In the genomic region with DNA sequence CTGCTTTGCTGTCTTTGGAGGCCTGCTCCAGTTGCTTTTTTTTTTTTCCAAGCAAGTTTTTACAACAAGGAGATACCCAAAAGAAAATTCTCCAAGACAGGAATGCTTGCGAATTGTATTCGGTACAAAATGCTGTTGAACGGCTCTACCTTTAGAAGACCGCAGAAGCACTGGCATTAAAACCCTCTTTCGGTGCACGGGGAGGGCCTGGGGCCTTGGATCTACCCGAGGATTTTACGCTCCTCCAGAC, we compare ENCODE assay signal across 8 cellular contexts. TPM values are rescaled to one million over a fixed set of nuclear protein-coding genes. Genes with fewer than 3 reads are reported as not detected.
A peak's percentile ranks its signal among the peaks of the same experiment; 100 is the strongest.
DNase-seq lines count a peak whose midpoint lies in the region; ATAC-seq and TF ChIP-seq lines count a peak whose summit lies in the region.

No MANE protein-coding gene starts in this region.

- no peak for TF ChIP-seq EP300 in ovary (IDR thresholded peaks at IDR 0.05)

- ATAC-seq in DND-41 (ENCODE audit: insufficient read depth, low read depth): no peak
- ATAC-seq in Panc1: peak; percentile 55; the same call in 1 of the 2 replicates

- H3K36me3 ChIP-seq in DND-41 (ENCODE audit: insufficient read depth, low read length) (peaks cover 12% of the 10 kb centered on the region), Panc1 (ENCODE audit: control insufficient read depth, insufficient read depth, low read length) (peaks cover 9% of the 10 kb centered on the region; the same call in 1 of the 2 replicates), ovary (no peaks in the 10 kb centered on the region)

- no peak for TF ChIP-seq POLR2A in ovary (IDR thresholded peaks at IDR 0.05)

- peak overlapping the region; percentile 97; the same call in 1 of the 2 replicates for H2AFZ ChIP-seq in DND-41 (ENCODE audit: low read depth, low read length)

- peak overlapping the region; percentile 97 for H3K9ac ChIP-seq in DND-41 (ENCODE audit: low read depth, low read length)

- H3K79me2 ChIP-seq in DND-41 (ENCODE audit: insufficient read depth, low read length): peaks cover 46% of the 10 kb centered on the region

- H3K9me3 ChIP-seq in DND-41 (ENCODE audit: insufficient read depth, low read length, severe bottlenecking): no peaks in the 10 kb centered on the region
- no peaks in the 10 kb centered on the region for H3K9me3 ChIP-seq in Panc1 (ENCODE audit: control insufficient read depth, insufficient read depth, low read depth, low read length)
- H3K9me3 ChIP-seq in ovary: no peaks in the 10 kb centered on the region

- WGBS in ovary, 3 donors: 21 to 30% (median 25%) methylated on average over 8 of the region's 8 CpGs

- H3K4me3 ChIP-seq in DND-41 (ENCODE audit: low read depth in 1 of 2, low read length in 2 of 2) (peak overlapping the region in 1 of 2 experiments; percentile 97; a peak in 3 of 4 replicates), Panc1 (ENCODE audit: low read depth in 2 of 2, low read length in 2 of 2) (peak overlapping the region; percentile 79 to 87), epithelial cell of esophagus (ENCODE audit: low read length) (peak overlapping the region; percentile 86), ovary (peak overlapping the region; percentile 95)

- in situ Hi-C loops in Panc1 (cut with HindIII; ENCODE audit: low pct_unique_long_range_greater_than_20kb, low sequenced_read_pairs): no loop called here

- CTCF ChIA-PET in Panc1 (lab: Charles Lee): no interaction called here

- peak overlapping the region; percentile 98 for H3K4me2 ChIP-seq in DND-41 (ENCODE audit: insufficient read depth, low read length)

- H3K27ac ChIP-seq in DND-41 (ENCODE audit: low read length) (no peak overlapping the region; the same call in 1 of the 2 replicates), Panc1 (ENCODE audit: low read length) (no peak overlapping the region), ovary (peak overlapping the region in 1 of 2 donors; percentile 83)

- no peak for TF ChIP-seq CTCF in DND-41 (IDR thresholded peaks at IDR 0.05; ENCODE audit: borderline replicate concordance, extremely low read depth, low read length, poor library complexity, severe bottlenecking)
- TF ChIP-seq CTCF in Panc1 (IDR thresholded peaks at IDR 0.05): no peak
- no peak for TF ChIP-seq CTCF in epithelial cell of esophagus (IDR thresholded peaks at IDR 0.05; ENCODE audit: insufficient read depth, low read depth, low read length, missing control alignments)
- no peak for TF ChIP-seq CTCF in ovary (IDR thresholded peaks at IDR 0.05)

- peaks cover 35% of the 10 kb centered on the region for H3K4me1 ChIP-seq in DND-41 (ENCODE audit: insufficient read depth, low read length)
- H3K4me1 ChIP-seq in Panc1 (ENCODE audit: control insufficient read depth, insufficient read depth, low read length): peaks cover 3% of the 10 kb centered on the region
- peaks cover 4% of the 10 kb centered on the region for H3K4me1 ChIP-seq in ovary (ENCODE audit: insufficient read depth)

- intact Hi-C loops in Panc1 (cut with micrococcal nuclease; ENCODE audit: unreplicated experiment) (no loop called here), ovary (cut with DNase I) (loop anchor here in 1 of 4 donors (5.0 kb wide), 1 partner anchor 46 kb away; no protein-coding TSS in a partner anchor)

- peaks cover 20% of the 10 kb centered on the region; the same call in 1 of the 2 replicates for H4K20me1 ChIP-seq in DND-41 (ENCODE audit: insufficient read depth, low read length)

- POLR2A ChIA-PET in Panc1 (lab: Charles Lee): no interaction called here

- BruUV-seq in Panc1 (replicated peaks; lab: Mats Ljungman, UMichigan): no TSS peak

- H3K27me3 ChIP-seq in DND-41 (ENCODE audit: insufficient read depth, low read length, poor library complexity): no peaks in the 10 kb centered on the region
- no peaks in the 10 kb centered on the region for H3K27me3 ChIP-seq in Panc1 (ENCODE audit: control insufficient read depth, insufficient read depth, low read length)
- H3K27me3 ChIP-seq in ovary: no peaks in the 10 kb centered on the region

- DNase-seq in DND-41: no peak
- DNase-seq in Panc1 (ENCODE audit: low read depth, low spot score): no peak
- DNase-seq in epithelial cell of esophagus (ENCODE audit: low read depth): no peak
- DNase-seq in ovary: no peak
- DNase-seq in NCI-H1105 treated with DMSO at 0.1 percent for 48 hours (lab: John Stamatoyannopoulos, UW): no peak
- DNase-seq in medulla oblongata (ENCODE audit: extremely low spot score): no peak
- no peak for DNase-seq in putamen (ENCODE audit: low spot score)
- DNase-seq in D341Med (ENCODE audit: low spot score): no peak

RNA-seq across cellular contexts. Expression of a gene that starts 1.3 kb away (rescaled TPM):
- total RNA-seq in Panc1 (2021; ENCODE audit: unreplicated experiment) (15.0 TPM), ovary (10 to 100 TPM; 45.3 to 72.8 (median 58.3) TPM)
- polyA plus RNA-seq in Panc1 (2012; ENCODE audit: insufficient read length): 2.9 TPM
- 10 to 100 TPM in 1 of 2 donors, 1 to 10 TPM in 1; 8.4 to 20.1 TPM for polyA plus RNA-seq in ovary
